Comparison of ENCODE assay signal across 9 cellular contexts in genomic region chr10:133509700-133510099, GRCh38. TPM values are rescaled to one million over a fixed set of nuclear protein-coding genes. Genes with fewer than 3 reads are reported as not detected.
"Had no signal": no experiment of that assay in that cellular context is flagged by ENCODE, and none has a peak within 500 bp of the region (broad histone marks: within the 10 kb centered on the region; RNA-seq: fewer than 3 reads in every experiment).

No MANE protein-coding gene starts in this region.

- H3K4me3 ChIP-seq: GM12878 had no signal

- DNase-seq: GDM1, GF-D8 had no signal

- FAIRE-seq: G401.6, GM12878, GM12891, GM12892, GM18507, GM19239 had no signal

- ATAC-seq: GM12878 had no signal

RNA-seq across cellular contexts. Expression of gene SYCE1, which starts 55.7 kb away (rescaled TPM):
- total RNA-seq: G401, GM12878 had no signal
- polyA plus RNA-seq: GM12878 had no signal
